ENCODE assay signal across 8 cellular contexts in the genomic region with DNA sequence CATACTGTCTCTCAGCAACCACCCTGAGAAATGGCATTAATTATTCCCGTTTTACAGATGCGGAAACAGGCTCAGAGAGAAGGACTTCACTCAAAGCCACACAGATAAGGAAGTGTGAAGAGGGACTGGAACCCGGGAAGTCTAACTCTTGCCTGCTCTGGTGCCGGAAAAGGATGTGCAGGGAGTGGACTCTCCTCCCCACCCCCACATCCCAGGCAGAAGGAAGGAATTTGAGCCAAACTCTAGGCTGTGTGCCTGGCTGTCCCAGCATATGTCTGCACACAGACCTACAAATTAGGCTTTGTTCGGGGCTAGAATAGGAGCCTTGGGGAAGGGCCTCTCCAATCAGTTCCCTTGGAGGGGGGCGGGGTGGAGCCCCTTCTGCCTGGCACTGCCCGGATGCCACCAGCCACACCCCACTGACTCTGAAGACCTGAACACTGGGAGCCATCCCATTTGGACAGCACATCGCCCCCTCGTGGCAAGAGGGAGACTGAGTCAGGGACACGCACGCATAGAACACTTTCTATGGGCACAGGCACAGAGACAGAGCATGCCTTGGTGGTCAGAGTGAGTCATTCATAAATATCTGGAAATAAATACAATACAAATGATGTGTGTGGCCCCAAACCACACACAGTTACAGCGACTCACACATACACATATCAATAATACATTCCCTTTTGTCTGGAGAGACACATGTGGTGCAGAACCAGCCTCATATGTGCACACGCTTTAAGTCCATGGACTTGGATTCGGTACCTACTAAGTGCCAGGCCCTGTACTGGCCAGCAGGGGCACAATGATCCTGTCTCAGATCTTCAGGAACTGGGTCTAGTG. TPM values are rescaled to one million over a fixed set of nuclear protein-coding genes. Genes with fewer than 3 reads are reported as not detected.
A peak's percentile ranks its signal among the peaks of the same experiment; 100 is the strongest.
DNase-seq lines count a peak whose midpoint lies in the region; ATAC-seq and TF ChIP-seq lines count a peak whose summit lies in the region.

No MANE protein-coding gene starts in this region.

- TF ChIP-seq EP300 in sigmoid colon (IDR thresholded peaks at IDR 0.05) = no peak

- ATAC-seq in HCT116 = peak; percentile 86
- ATAC-seq in left ventricle myocardium superior = peak; percentile 90
- no peak for ATAC-seq in HG02763 (IDR thresholded peaks at IDR 0.05; ENCODE audit: unreplicated experiment)

- no peak for TF ChIP-seq RAD21 in HCT116 (IDR thresholded peaks at IDR 0.05; ENCODE audit: low read depth)

- H3K4me3 ChIP-seq in GM06990 (replicated peaks; ENCODE audit: low read depth, low read length) = no peak overlapping the region
- H3K4me3 ChIP-seq in HCT116 (replicated peaks in 1 of 2; ENCODE audit: low read depth in 1 of 2, low read length in 2 of 2) = peak overlapping the region in 1 of 2 experiments; percentile 13; a peak in 1 of 4 replicates
- H3K4me3 ChIP-seq in sigmoid colon = no peak overlapping the region

- TF ChIP-seq CTCF in GM06990 (IDR thresholded peaks at IDR 0.05; ENCODE audit: insufficient read depth, low read length, poor library complexity, severe bottlenecking) = peak; percentile 87
- peak in 2 of 3 experiments; percentile 88 to 99; a peak in 4 of 6 replicates for TF ChIP-seq CTCF in HCT116 (IDR thresholded peaks at IDR 0.05 in 2 of 3, conservative IDR thresholded peaks at IDR 0.05 in 1 of 3; ENCODE audit: borderline replicate concordance in 1 of 3, insufficient read depth in 1 of 3, low read depth in 2 of 3, low read length in 2 of 3)
- TF ChIP-seq CTCF in sigmoid colon (IDR thresholded peaks at IDR 0.05) = peak; percentile 76 to 98 (median 88)

- CTCF ChIA-PET in HCT116 (lab: Charles Lee) = interaction anchor here (0.8 to 6.6 kb wide), 8 partner anchors 12 to 134 kb away, joined by 3 to 118 read pairs (median 8); partner anchors contain the start of genes LZTS2, PDZD7, SEMA4G and SFXN3

- RAD21 ChIA-PET in HCT116 (lab: Charles Lee; ENCODE audit: low non-redundant PET in 1 of 2, low total read pairs in 2 of 2, uncharacterized antibody in 2 of 2, unreplicated experiment in 2 of 2) = no interaction called here

- H3K79me2 ChIP-seq in HCT116 (ENCODE audit: insufficient read depth, low read length) = no peaks in the 10 kb centered on the region

- H3K9ac ChIP-seq in HCT116 (ENCODE audit: low read length) = peak overlapping the region; percentile 10; the same call in 1 of the 2 replicates

- POLR2A ChIA-PET in HCT116 (lab: Charles Lee) = no interaction called here

- H3K27me3 ChIP-seq in GM06990 (replicated peaks; ENCODE audit: control insufficient read depth, insufficient read depth, low read length) (no peaks in the 10 kb centered on the region; the same call in none of the 2 replicates), HCT116 (ENCODE audit: insufficient read depth, low read length) (no peaks in the 10 kb centered on the region), sigmoid colon (peaks cover 0 to 7% (median 6%) of the 10 kb centered on the region in 3 donors)

- DNase-seq in GM06990 (ENCODE audit: extremely low read depth, insufficient read length) (no peak), HCT116 (ENCODE audit: low read depth, low spot score) (peak; percentile 96), NCI-H1092 treated with DMSO at 0.1 percent for 48 hours (lab: John Stamatoyannopoulos, UW) (peak; percentile 81), SW480 (ENCODE audit: low spot score) (peak; percentile 96), amygdala (lab: John Stamatoyannopoulos, UW) (peak in 55 of 56 donors; percentile 35 to 98 (median 88)), left ventricle myocardium superior (peak; percentile 91), sigmoid colon (peak; percentile 95)

- H3K9me3 ChIP-seq in HCT116 (ENCODE audit: control insufficient read depth in 1 of 2, insufficient read depth in 1 of 2, low read depth in 1 of 2, low read length in 2 of 2) = no peaks in the 10 kb centered on the region
- H3K9me3 ChIP-seq in sigmoid colon = no peaks in the 10 kb centered on the region

- H4K20me1 ChIP-seq in HCT116 (ENCODE audit: insufficient read depth) = no peaks in the 10 kb centered on the region

- peak overlapping the region; percentile 55 for H2AFZ ChIP-seq in HCT116 (ENCODE audit: low read depth, low read length, poor library complexity, severe bottlenecking)

- WGBS in sigmoid colon, 2 donors = 15 to 23% methylated on average over 14 of the region's 14 CpGs

- H3K9me2 ChIP-seq in HCT116 (ENCODE audit: insufficient read depth) = no peaks in the 10 kb centered on the region

- TF ChIP-seq POLR2A in HCT116 (IDR thresholded peaks at IDR 0.05; ENCODE audit: borderline replicate concordance, extremely low read depth, insufficient read depth, insufficient read length) (no peak), sigmoid colon (IDR thresholded peaks at IDR 0.05) (no peak)

- H3K4me1 ChIP-seq in HCT116 (ENCODE audit: control insufficient read depth in 1 of 2, insufficient read depth in 2 of 2, low read length in 2 of 2) (peaks cover 31 to 69% of the 10 kb centered on the region in 2 experiments), sigmoid colon (peaks cover 0 to 36% (median 34%) of the 10 kb centered on the region in 4 donors)

- peak overlapping the region; percentile 66 for H3K4me2 ChIP-seq in HCT116 (ENCODE audit: low read length)

- H3K27ac ChIP-seq in HCT116 (ENCODE audit: low read depth, low read length) (peak overlapping the region; percentile 39), sigmoid colon (peak overlapping the region; percentile 51 to 70 (median 60))

- H3K36me3 ChIP-seq in GM06990 (ENCODE audit: control insufficient read depth, insufficient read depth, low read length) (no peaks in the 10 kb centered on the region), HCT116 (ENCODE audit: control insufficient read depth in 1 of 2, insufficient read depth in 2 of 2, low read length in 2 of 2) (no peaks in the 10 kb centered on the region), sigmoid colon (no peaks in the 10 kb centered on the region)

- intact Hi-C loops in HCT116 (cut with micrococcal nuclease) = loop anchor here (1.0 to 10.0 kb wide), 7 partner anchors 18 to 668 kb away; partner anchors contain the start of genes PAX2, SCD and SEMA4G
- intact Hi-C loops in left ventricle myocardium superior (cut with micrococcal nuclease) = no loop called here
- intact Hi-C loops in sigmoid colon (cut with DNase I) = loop anchor here (1.0 to 2.0 kb wide), 3 partner anchors 13 to 44 kb away; partner anchors contain the start of genes LZTS2 and SEMA4G

- BruUV-seq in HCT116 (replicated peaks; lab: Mats Ljungman, UMichigan) = no TSS peak

TF ChIP-seq in HCT116, 20 proteins besides CTCF, POLR2A, EP300 and RAD21:
- TF ChIP-seq SRF (IDR thresholded peaks at IDR 0.05; ENCODE audit: low read depth) = no peak
- no peak for TF ChIP-seq SP1 (IDR thresholded peaks at IDR 0.05; ENCODE audit: low read depth)
- TF ChIP-seq POLR2AphosphoS5 (IDR thresholded peaks at IDR 0.05; ENCODE audit: low read depth, low read length) = peak; percentile 60
- TF ChIP-seq CEBPB (IDR thresholded peaks at IDR 0.05; ENCODE audit: low read depth) = no peak
- no peak for TF ChIP-seq JUND (IDR thresholded peaks at IDR 0.05)
- peak; percentile 43 for TF ChIP-seq TCF7L2 (IDR thresholded peaks at IDR 0.05; ENCODE audit: borderline replicate concordance, extremely low read depth, insufficient read depth, insufficient read length)
- no peak for TF ChIP-seq EZH2phosphoT487 (IDR thresholded peaks at IDR 0.05; ENCODE audit: borderline replicate concordance)
- TF ChIP-seq, protein P1, sequence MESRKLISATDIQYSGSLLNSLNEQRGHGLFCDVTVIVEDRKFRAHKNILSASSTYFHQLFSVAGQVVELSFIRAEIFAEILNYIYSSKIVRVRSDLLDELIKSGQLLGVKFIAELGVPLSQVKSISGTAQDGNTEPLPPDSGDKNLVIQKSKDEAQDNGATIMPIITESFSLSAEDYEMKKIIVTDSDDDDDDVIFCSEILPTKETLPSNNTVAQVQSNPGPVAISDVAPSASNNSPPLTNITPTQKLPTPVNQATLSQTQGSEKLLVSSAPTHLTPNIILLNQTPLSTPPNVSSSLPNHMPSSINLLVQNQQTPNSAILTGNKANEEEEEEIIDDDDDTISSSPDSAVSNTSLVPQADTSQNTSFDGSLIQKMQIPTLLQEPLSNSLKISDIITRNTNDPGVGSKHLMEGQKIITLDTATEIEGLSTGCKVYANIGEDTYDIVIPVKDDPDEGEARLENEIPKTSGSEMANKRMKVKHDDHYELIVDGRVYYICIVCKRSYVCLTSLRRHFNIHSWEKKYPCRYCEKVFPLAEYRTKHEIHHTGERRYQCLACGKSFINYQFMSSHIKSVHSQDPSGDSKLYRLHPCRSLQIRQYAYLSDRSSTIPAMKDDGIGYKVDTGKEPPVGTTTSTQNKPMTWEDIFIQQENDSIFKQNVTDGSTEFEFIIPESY (IDR thresholded peaks at IDR 0.05; ENCODE audit: extremely low read depth, insufficient replicate concordance, low read length) = peak; percentile 26
- TF ChIP-seq YY1 (IDR thresholded peaks at IDR 0.05; ENCODE audit: extremely low read depth, insufficient replicate concordance, low read depth, low read length) = peak; percentile 68
- TF ChIP-seq, protein P2, sequence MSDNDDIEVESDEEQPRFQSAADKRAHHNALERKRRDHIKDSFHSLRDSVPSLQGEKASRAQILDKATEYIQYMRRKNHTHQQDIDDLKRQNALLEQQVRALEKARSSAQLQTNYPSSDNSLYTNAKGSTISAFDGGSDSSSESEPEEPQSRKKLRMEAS (IDR thresholded peaks at IDR 0.05) = no peak
TF ChIP-seq in HCT116: peak in this region for 4.

RNA-seq across cellular contexts. Expression of gene LZTS2, which starts 13.1 kb away (rescaled TPM):
- 93.0 TPM for total RNA-seq in HCT116 (2021; ENCODE audit: unreplicated experiment)
- polyA plus RNA-seq in HCT116 (2012) = 75.6 and 78.8 TPM in 2 replicates
- 44.9 TPM for total RNA-seq in left ventricle myocardium superior
- 100 to 1,000 TPM in 3 of 4 donors, 10 to 100 TPM in 1; 82.3 to 169 (median 116) TPM for total RNA-seq in sigmoid colon
- polyA plus RNA-seq in sigmoid colon = 10 to 100 TPM; 10.9 to 36.7 (median 23.4) TPM

RNA-seq across cellular contexts. Expression of gene PDZD7, which starts 18.2 kb away (rescaled TPM):
- total RNA-seq in HCT116 (2021; ENCODE audit: unreplicated experiment) = 6.1 TPM
- polyA plus RNA-seq in HCT116 (2012) = 4.8 and 6.1 TPM in 2 replicates
- total RNA-seq in left ventricle myocardium superior = 0.17 TPM
- 1 to 10 TPM in 3 of 4 donors, under 1 TPM in 1; 0.16 to 2.4 (median 1.3) TPM for total RNA-seq in sigmoid colon
- under 1 TPM in 2 of 3 donors, not detected in 1; 0.60 to 0.70 TPM for polyA plus RNA-seq in sigmoid colon

RNA-seq across cellular contexts. Expression of gene SFXN3, which starts 18.3 kb away (rescaled TPM):
- total RNA-seq in HCT116 (2021; ENCODE audit: unreplicated experiment) = 52.5 TPM
- 54.6 and 59.3 TPM in 2 replicates for polyA plus RNA-seq in HCT116 (2012)
- 11.0 TPM for total RNA-seq in left ventricle myocardium superior
- 10 to 100 TPM; 17.5 to 57.1 (median 43.5) TPM for total RNA-seq in sigmoid colon
- polyA plus RNA-seq in sigmoid colon = 10 to 100 TPM in 2 of 3 donors, 1 to 10 TPM in 1; 9.5 to 16.9 (median 11.4) TPM

RNA-seq across cellular contexts. Expression of gene TWNK, which starts 25.4 kb away (rescaled TPM):
- total RNA-seq in HCT116 (2021; ENCODE audit: unreplicated experiment) = 42.1 TPM
- polyA plus RNA-seq in HCT116 (2012) = 39.7 and 42.4 TPM in 2 replicates
- 8.0 TPM for total RNA-seq in left ventricle myocardium superior
- 1 to 10 TPM; 3.3 to 4.6 (median 4.1) TPM for total RNA-seq in sigmoid colon
- polyA plus RNA-seq in sigmoid colon = 1 to 10 TPM; 2.4 to 9.0 (median 2.8) TPM

RNA-seq across cellular contexts. Expression of gene MRPL43, which starts 25.4 kb away (rescaled TPM):
- total RNA-seq in HCT116 (2021; ENCODE audit: unreplicated experiment) (136 TPM), left ventricle myocardium superior (55.9 TPM), sigmoid colon (100 to 1,000 TPM in 1 of 4 donors, 10 to 100 TPM in 3; 81.3 to 119 (median 91.7) TPM)
- polyA plus RNA-seq in HCT116 (2012) = 153 and 159 TPM in 2 replicates
- polyA plus RNA-seq in sigmoid colon = 100 to 1,000 TPM in 1 of 3 donors, 10 to 100 TPM in 2; 73.8 to 111 (median 78.7) TPM
